ENCODE assay signal across 1 cellular context in the genomic region with DNA sequence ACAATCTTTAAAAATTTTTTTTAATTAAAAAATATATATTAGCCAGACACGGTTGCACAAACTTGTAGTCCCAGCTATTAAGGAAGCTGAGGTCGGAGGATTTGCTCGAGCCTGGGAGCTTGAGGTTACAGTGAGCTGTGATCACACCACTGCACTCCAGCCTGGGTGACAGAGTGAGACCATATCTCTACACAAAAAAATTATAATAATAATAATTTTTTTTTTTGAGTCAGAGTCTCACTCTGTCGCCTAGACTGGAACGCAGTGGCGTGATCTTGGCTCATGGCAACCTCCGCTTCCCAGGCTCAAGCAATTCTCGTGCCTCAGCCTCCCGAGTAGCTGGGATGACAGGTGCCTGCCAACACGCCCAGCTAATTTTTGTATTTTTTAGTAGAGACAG.
TF ChIP-seq lines count a peak whose summit lies in the region.

No MANE protein-coding gene starts in this region.

TF ChIP-seq in H1, 55 proteins besides CTCF, POLR2A, EP300 and RAD21:
- no peak for TF ChIP-seq SUZ12 (IDR thresholded peaks at IDR 0.05; ENCODE audit: low read length)
- TF ChIP-seq KDM1A (IDR thresholded peaks at IDR 0.05; ENCODE audit: borderline replicate concordance, low read length): no peak
- no peak for TF ChIP-seq MAFK (IDR thresholded peaks at IDR 0.05; ENCODE audit: low read depth, low read length)
- no peak for TF ChIP-seq SP4 (IDR thresholded peaks at IDR 0.05; ENCODE audit: low read length)
- TF ChIP-seq TAF7 (optimal IDR thresholded peaks at IDR 0.05; ENCODE audit: borderline replicate concordance, low read depth, low read length): no peak
- no peak for TF ChIP-seq YY1 (IDR thresholded peaks at IDR 0.05; ENCODE audit: low read depth, low read length)
- no peak for TF ChIP-seq RBBP5 (IDR thresholded peaks at IDR 0.05; ENCODE audit: borderline replicate concordance, low read depth, low read length)
- no peak for TF ChIP-seq NANOG (IDR thresholded peaks at IDR 0.05; ENCODE audit: insufficient read depth, low read depth, low read length, poor library complexity, severe bottlenecking)
- no peak for TF ChIP-seq CREB1 (IDR thresholded peaks at IDR 0.05)
- TF ChIP-seq, protein P1, sequence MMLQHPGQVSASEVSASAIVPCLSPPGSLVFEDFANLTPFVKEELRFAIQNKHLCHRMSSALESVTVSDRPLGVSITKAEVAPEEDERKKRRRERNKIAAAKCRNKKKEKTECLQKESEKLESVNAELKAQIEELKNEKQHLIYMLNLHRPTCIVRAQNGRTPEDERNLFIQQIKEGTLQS (IDR thresholded peaks at IDR 0.05; ENCODE audit: insufficient read depth, low read depth, low read length): no peak
- TF ChIP-seq TBP (IDR thresholded peaks at IDR 0.05; ENCODE audit: low read depth, low read length): no peak
- no peak for TF ChIP-seq TEAD4 (IDR thresholded peaks at IDR 0.05; ENCODE audit: low read depth, low read length)
